ENCODE assay signal across 10 cellular contexts in genomic region chr20:50980071-50980681, GRCh38. TPM values are rescaled to one million over a fixed set of nuclear protein-coding genes. Genes with fewer than 3 reads are reported as not detected.
DNase-seq lines count a peak whose midpoint lies in the region; ATAC-seq and TF ChIP-seq lines count a peak whose summit lies in the region.
"Had no signal": no experiment of that assay in that cellular context is flagged by ENCODE, and none has a peak within 500 bp of the region (broad histone marks: within the 10 kb centered on the region; RNA-seq: fewer than 3 reads in every experiment).

No MANE protein-coding gene starts in this region.

- H3K4me1 Mint-ChIP-seq in activated naive CD8-positive, alpha-beta T cell treated with anti-CD3 and anti-CD28 coated beads for 36 hours, result peaks cover 14% of the 10 kb centered on the region
- peaks cover 9% of the 10 kb centered on the region for H3K4me1 Mint-ChIP-seq in progenitor cell of endocrine pancreas (ENCODE audit: low read depth)

- H3K9me3 Mint-ChIP-seq in activated naive CD8-positive, alpha-beta T cell treated with anti-CD3 and anti-CD28 coated beads for 36 hours, result no peaks in the 10 kb centered on the region
- H3K9me3 Mint-ChIP-seq in progenitor cell of endocrine pancreas (ENCODE audit: low read depth), result no peaks in the 10 kb centered on the region

- H3K27me3 ChIP-seq in lung (ENCODE audit: control insufficient read depth, insufficient read depth), result no peaks in the 10 kb centered on the region
- no peaks in the 10 kb centered on the region for H3K27me3 ChIP-seq in Peyer's patch
- peaks cover 89% of the 10 kb centered on the region for H3K27me3 ChIP-seq in left ventricle myocardium inferior (ENCODE audit: low read depth)

- intact Hi-C loops in left ventricle myocardium inferior (cut with micrococcal nuclease), result loop anchor here (5.0 kb wide), 1 partner anchor 332 kb away; no protein-coding TSS in a partner anchor

- no peak for TF ChIP-seq POLR2A in Peyer's patch (IDR thresholded peaks at IDR 0.05)

- peaks cover 29% of the 10 kb centered on the region for H3K27me3 Mint-ChIP-seq in activated naive CD8-positive, alpha-beta T cell treated with anti-CD3 and anti-CD28 coated beads for 36 hours
- H3K27me3 Mint-ChIP-seq in progenitor cell of endocrine pancreas, result peaks cover 22% of the 10 kb centered on the region

- no peaks in the 10 kb centered on the region for H3K36me3 Mint-ChIP-seq in activated naive CD8-positive, alpha-beta T cell treated with anti-CD3 and anti-CD28 coated beads for 36 hours
- H3K36me3 Mint-ChIP-seq in progenitor cell of endocrine pancreas (ENCODE audit: insufficient read depth), result no peaks in the 10 kb centered on the region

- H3K36me3 ChIP-seq in lung (ENCODE audit: control insufficient read depth in 2 of 2, insufficient read depth in 2 of 2, low read length in 2 of 2) (no peaks in the 10 kb centered on the region), Peyer's patch (no peaks in the 10 kb centered on the region), left ventricle myocardium inferior (no peaks in the 10 kb centered on the region)

- no peak overlapping the region for H3K27ac ChIP-seq in lung (ENCODE audit: low read depth in 1 of 2, low read length in 1 of 2)
- H3K27ac ChIP-seq in Peyer's patch, result peak overlapping the region in 1 of 4 donors; percentile 12
- no peak overlapping the region for H3K27ac ChIP-seq in left ventricle myocardium inferior (replicated peaks)

- ATAC-seq in lung (ENCODE audit: insufficient read depth, low FRiP score) (peak; percentile 65), GM19324 (IDR thresholded peaks at IDR 0.05; ENCODE audit: low FRiP score, unreplicated experiment) (no peak)

- H3K9me3 ChIP-seq in lung (ENCODE audit: control insufficient read depth in 2 of 2, insufficient read depth in 1 of 2, low read length in 1 of 2) (no peaks in the 10 kb centered on the region), Peyer's patch (no peaks in the 10 kb centered on the region), left ventricle myocardium inferior (replicated peaks) (no peaks in the 10 kb centered on the region)

- WGBS in lung, 2 donors, result 51 to 62% methylated on average over 8 of the region's 8 CpGs

- H3K4me3 ChIP-seq in lung (no peak overlapping the region), Peyer's patch (no peak overlapping the region), left ventricle myocardium inferior (no peak overlapping the region)

- peak; percentile 91 for DNase-seq in AG09319 (ENCODE audit: extremely low read depth, low read depth)
- DNase-seq in HT1080 (ENCODE audit: low read depth), result peak; percentile 95
- DNase-seq in activated naive CD8-positive, alpha-beta T cell treated with anti-CD3 and anti-CD28 coated beads for 36 hours, result peak; percentile 58
- no peak for DNase-seq in lung (ENCODE audit: low spot score)
- DNase-seq in Peyer's patch, result no peak
- DNase-seq in progenitor cell of endocrine pancreas (ENCODE audit: low spot score, unreplicated experiment), result no peak
- no peak for DNase-seq in left ventricle myocardium inferior
- DNase-seq: NCI-H1092, nucleus accumbens had no signal

- TF ChIP-seq CTCF in AG09319 (IDR thresholded peaks at IDR 0.05; ENCODE audit: low read depth, low read length), result no peak
- no peak for TF ChIP-seq CTCF in lung (IDR thresholded peaks at IDR 0.05; ENCODE audit: control extremely low read depth, extremely low read depth)
- no peak for TF ChIP-seq CTCF in Peyer's patch (IDR thresholded peaks at IDR 0.05)
- TF ChIP-seq CTCF in progenitor cell of endocrine pancreas (IDR thresholded peaks at IDR 0.05; ENCODE audit: unreplicated experiment), result no peak
- TF ChIP-seq CTCF in left ventricle myocardium inferior (IDR thresholded peaks at IDR 0.05; ENCODE audit: borderline replicate concordance), result no peak

- no peak overlapping the region for H3K4me3 Mint-ChIP-seq in activated naive CD8-positive, alpha-beta T cell treated with anti-CD3 and anti-CD28 coated beads for 36 hours
- no peak overlapping the region for H3K4me3 Mint-ChIP-seq in progenitor cell of endocrine pancreas (ENCODE audit: low read depth)

- H3K27ac Mint-ChIP-seq in activated naive CD8-positive, alpha-beta T cell treated with anti-CD3 and anti-CD28 coated beads for 36 hours, result peak overlapping the region; percentile 83
- no peak overlapping the region for H3K27ac Mint-ChIP-seq in progenitor cell of endocrine pancreas

- H3K4me1 ChIP-seq in lung (ENCODE audit: control insufficient read depth in 2 of 2, insufficient read depth in 2 of 2, low read length in 2 of 2), result peaks cover 0 to 4% of the 10 kb centered on the region in 2 donors
- peaks cover 0 to 14% (median 2%) of the 10 kb centered on the region in 4 donors for H3K4me1 ChIP-seq in Peyer's patch
- peaks cover 6% of the 10 kb centered on the region for H3K4me1 ChIP-seq in left ventricle myocardium inferior

RNA-seq across cellular contexts. Expression of gene MOCS3, which starts 21.6 kb away (rescaled TPM):
- total RNA-seq in HT1080 (2014; rRNA removed; shearing (Covaris generic)), result 12.5 and 15.1 TPM in 2 replicates
- polyA plus RNA-seq in HT1080 (2015; cell fraction: cytosol; rRNA removed), result 8.1 and 8.4 TPM in 2 replicates
- polyA plus RNA-seq in HT1080 (2015; cell fraction: nucleus; rRNA removed), result 7.9 and 8.7 TPM in 2 replicates
- 1 to 10 TPM; 7.8 TPM for total RNA-seq in activated naive CD8-positive, alpha-beta T cell treated with anti-CD3 and anti-CD28 coated beads for 36 hours
- total RNA-seq in lung (1 to 10 TPM; 3.3 to 5.9 TPM), Peyer's patch (1 to 10 TPM; 3.3 to 4.6 (median 3.7) TPM), progenitor cell of endocrine pancreas (5.6 and 5.8 TPM in 2 replicates), left ventricle myocardium inferior (2.8 TPM)
- polyA plus RNA-seq in lung, result 1 to 10 TPM; 1.8 to 3.4 TPM

RNA-seq across cellular contexts. Expression of gene DPM1, which starts 21.8 kb away (rescaled TPM):
- 146 TPM in 2 replicates for total RNA-seq in HT1080 (2014; rRNA removed; shearing (Covaris generic))
- polyA plus RNA-seq in HT1080 (2015; cell fraction: cytosol; rRNA removed), result 139 and 159 TPM in 2 replicates
- 117 and 139 TPM in 2 replicates for polyA plus RNA-seq in HT1080 (2015; cell fraction: nucleus; rRNA removed)
- total RNA-seq in activated naive CD8-positive, alpha-beta T cell treated with anti-CD3 and anti-CD28 coated beads for 36 hours, result 10 to 100 TPM; 84.6 to 88.1 TPM
- total RNA-seq in lung (10 to 100 TPM; 32.2 to 34.5 TPM), Peyer's patch (10 to 100 TPM; 19.5 to 82.5 (median 24.8) TPM), progenitor cell of endocrine pancreas (41.4 and 43.9 TPM in 2 replicates), left ventricle myocardium inferior (44.9 TPM)
- 10 to 100 TPM; 27.9 to 57.3 TPM for polyA plus RNA-seq in lung

RNA-seq across cellular contexts. Expression of gene KCNG1, which starts 42.7 kb away (rescaled TPM):
- 56.9 and 65.0 TPM in 2 replicates for total RNA-seq in HT1080 (2014; rRNA removed; shearing (Covaris generic))
- polyA plus RNA-seq in HT1080 (2015; cell fraction: cytosol; rRNA removed), result 116 and 147 TPM in 2 replicates
- polyA plus RNA-seq in HT1080 (2015; cell fraction: nucleus; rRNA removed), result 96.6 and 99.7 TPM in 2 replicates
- total RNA-seq in activated naive CD8-positive, alpha-beta T cell treated with anti-CD3 and anti-CD28 coated beads for 36 hours, result 1 to 10 TPM; 1.0 to 1.2 TPM
- total RNA-seq in lung (under 1 TPM; 0.31 to 0.54 TPM), Peyer's patch (10 to 100 TPM in 2 of 4 donors, 1 to 10 TPM in 1, not detected in 1; 3.7 to 33.9 (median 17.7) TPM), progenitor cell of endocrine pancreas (7.8 and 10.5 TPM in 2 replicates), left ventricle myocardium inferior (0.30 TPM)
- under 1 TPM; 0.14 to 0.58 TPM for polyA plus RNA-seq in lung

RNA-seq across cellular contexts. Expression of gene ADNP, which starts 48.9 kb away (rescaled TPM):
- total RNA-seq in HT1080 (2014; rRNA removed; shearing (Covaris generic)), result 14.3 and 21.4 TPM in 2 replicates
- polyA plus RNA-seq in HT1080 (2015; cell fraction: cytosol; rRNA removed), result 26.5 and 36.3 TPM in 2 replicates
- polyA plus RNA-seq in HT1080 (2015; cell fraction: nucleus; rRNA removed), result 44.4 and 47.6 TPM in 2 replicates
- 10 to 100 TPM; 73.0 to 80.7 TPM for total RNA-seq in activated naive CD8-positive, alpha-beta T cell treated with anti-CD3 and anti-CD28 coated beads for 36 hours
- total RNA-seq in lung, result 10 to 100 TPM; 49.0 to 81.5 TPM
- 10 to 100 TPM; 18.0 to 33.9 TPM for polyA plus RNA-seq in lung
- total RNA-seq in Peyer's patch, result 10 to 100 TPM; 51.8 to 64.3 (median 58.2) TPM
- 127 and 144 TPM in 2 replicates for total RNA-seq in progenitor cell of endocrine pancreas
- total RNA-seq in left ventricle myocardium inferior, result 27.3 TPM

Comparison
In these comparisons a context has a peak if more than half of its experiments do, and no peak if none do; other contexts are left out.
1. DNase-seq: peak in AG09319 (single experiment), HT1080 (single experiment) and activated naive CD8-positive, alpha-beta T cell treated with anti-CD3 and anti-CD28 coated beads for 36 hours (single experiment); none in lung (single experiment), Peyer's patch (0 of 3), progenitor cell of endocrine pancreas (single experiment) and left ventricle myocardium inferior (single experiment).